ENCODE assay signal across 9 cellular contexts in genomic region chr6:157456524-157456829, GRCh38.
DNase-seq lines count a peak whose midpoint lies in the region; ATAC-seq and TF ChIP-seq lines count a peak whose summit lies in the region.
"Had no signal": no experiment of that assay in that cellular context is flagged by ENCODE, and none has a peak within 500 bp of the region (broad histone marks: within the 10 kb centered on the region; RNA-seq: fewer than 3 reads in every experiment).

No MANE protein-coding gene starts in this region.

- in situ Hi-C loops in Caki2 (cut with HindIII; ENCODE audit: low pct_unique_long_range_greater_than_20kb, low sequenced_read_pairs), result no loop called here

- no peak overlapping the region for H3K4me3 ChIP-seq in PC-3 (ENCODE audit: low read length)

- CTCF ChIA-PET in PC-3 (lab: Charles Lee), result no interaction called here

- no peak overlapping the region for H3K9ac ChIP-seq in PC-3 (ENCODE audit: low read length)

- no peak overlapping the region for H3K4me2 ChIP-seq in PC-3 (ENCODE audit: low read length)

- no peaks in the 10 kb centered on the region for H3K9me3 ChIP-seq in PC-3 (ENCODE audit: low read length)

- no peaks in the 10 kb centered on the region for H3K36me3 ChIP-seq in PC-3 (ENCODE audit: low read depth, low read length)

- BruUV-seq in PC-3 (replicated peaks; lab: Mats Ljungman, UMichigan), result no TSS peak

- intact Hi-C loops in PC-3 (cut with micrococcal nuclease), result no loop called here

- H3K4me1 ChIP-seq in PC-3 (ENCODE audit: insufficient read depth, low read length), result no peaks in the 10 kb centered on the region

- no peak overlapping the region for H2AFZ ChIP-seq in PC-3 (ENCODE audit: low read length)

- no peaks in the 10 kb centered on the region for H3K27me3 ChIP-seq in PC-3 (ENCODE audit: low read length)

- POLR2A ChIA-PET in PC-3 (lab: Charles Lee; ENCODE audit: unreplicated experiment), result no interaction called here

- DNase-seq in Caki2 (ENCODE audit: low read depth), result peak; percentile 42
- no peak for DNase-seq in activated gamma-delta T cell treated with Interleukin-2 at 50 U/mL for 16 hours
- no peak for DNase-seq in NCI-H82 treated with DMSO at 0.1 percent for 48 hours (lab: John Stamatoyannopoulos, UW; ENCODE audit: unreplicated experiment)
- DNase-seq in PC-3, result no peak
- DNase-seq in OCI-M1 (lab: John Stamatoyannopoulos, UW), result no peak
- DNase-seq: NCI-H1105 had no signal

- H3K27ac ChIP-seq in cingulate gyrus (ENCODE audit: low read depth, low read length) (peak overlapping the region; percentile 92), PC-3 (ENCODE audit: low read length) (no peak overlapping the region)

- no peaks in the 10 kb centered on the region for H3F3A ChIP-seq in PC-3 (ENCODE audit: low read length, unreplicated experiment)

- TF ChIP-seq CTCF in PC-3 (conservative IDR thresholded peaks at IDR 0.05; ENCODE audit: low read depth, low read length), result no peak

- ATAC-seq in GM19463 (IDR thresholded peaks at IDR 0.05; ENCODE audit: unreplicated experiment), result peak; percentile 54
- peak; percentile 44 for ATAC-seq in HG03460 (IDR thresholded peaks at IDR 0.05; ENCODE audit: unreplicated experiment)
- no peak for ATAC-seq in PC-3

- no peaks in the 10 kb centered on the region for H3K9me2 ChIP-seq in PC-3 (replicated peaks; ENCODE audit: low read length)

- H4K20me1 ChIP-seq in PC-3 (ENCODE audit: low read length), result no peaks in the 10 kb centered on the region

- H3K79me2 ChIP-seq in PC-3 (ENCODE audit: low read length), result no peaks in the 10 kb centered on the region
